Comparison of ENCODE assay signal across 21 cellular contexts in the genomic region with DNA sequence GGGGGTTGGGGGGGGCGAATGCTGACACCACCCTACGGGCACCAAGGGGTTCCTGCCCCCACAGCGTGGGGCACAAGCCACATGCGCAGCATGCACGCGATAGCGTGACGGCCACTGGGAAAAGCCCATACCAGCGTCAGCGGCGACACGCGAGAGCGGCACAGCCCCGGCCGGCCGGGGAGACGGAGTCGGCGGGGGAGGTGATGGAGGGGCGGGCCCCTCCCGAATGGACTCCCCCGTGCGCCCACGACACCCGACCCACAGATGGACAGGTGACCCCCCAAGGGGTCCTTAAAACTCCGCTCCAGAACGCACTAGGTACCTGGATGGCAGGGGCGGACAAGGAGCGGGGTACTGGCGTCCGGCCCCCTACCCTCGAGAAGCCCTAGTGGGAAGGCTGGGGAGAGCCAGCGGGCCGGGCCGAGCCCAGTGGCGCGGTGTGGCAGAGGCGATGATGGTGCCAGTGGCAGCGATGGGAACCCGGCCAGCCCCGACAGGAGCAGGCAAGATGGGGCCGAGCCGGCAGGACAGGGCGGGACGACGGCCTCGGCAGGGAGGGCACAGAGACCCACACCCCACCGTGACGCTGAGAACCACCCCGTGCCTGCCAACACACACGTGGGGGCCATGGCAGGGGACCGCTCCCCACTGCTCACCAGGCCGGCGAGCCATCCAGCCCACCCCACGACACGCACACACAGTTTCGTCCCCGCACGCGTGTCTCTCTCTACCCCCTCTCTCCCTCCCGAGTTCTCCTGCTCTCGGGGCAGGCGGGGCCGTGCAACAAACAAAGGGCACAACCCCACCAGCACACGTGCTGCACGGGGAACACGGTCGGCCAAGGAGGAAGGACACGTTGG.
A peak's percentile ranks its signal among the peaks of the same experiment; 100 is the strongest.
DNase-seq lines count a peak whose midpoint lies in the region; ATAC-seq and TF ChIP-seq lines count a peak whose summit lies in the region.
"Had no signal": no experiment of that assay in that cellular context is flagged by ENCODE, and none has a peak within 500 bp of the region (broad histone marks: within the 10 kb centered on the region; RNA-seq: fewer than 3 reads in every experiment).

No MANE protein-coding gene starts in this region.

- BruUV-seq in PC-9 (replicated peaks; lab: Mats Ljungman, UMichigan) = no TSS peak

- H3K36me3 ChIP-seq in esophagus muscularis mucosa = no peaks in the 10 kb centered on the region
- H3K36me3 ChIP-seq in upper lobe of right lung = no peaks in the 10 kb centered on the region
- H3K36me3 ChIP-seq in PC-9 (ENCODE audit: low read depth) = no peaks in the 10 kb centered on the region
- H3K36me3 ChIP-seq: MG63 had no signal

- H3K27ac ChIP-seq in right cardiac atrium (ENCODE audit: low read length) = no peak overlapping the region
- H3K27ac ChIP-seq in esophagus muscularis mucosa (replicated peaks in 1 of 4) = no peak overlapping the region
- H3K27ac ChIP-seq in upper lobe of right lung = no peak overlapping the region
- no peak overlapping the region for H3K27ac ChIP-seq in PC-9
- H3K27ac ChIP-seq: HL-60 had no signal

- CTCF ChIA-PET in PC-9 (lab: Charles Lee) = no interaction called here

- H3F3A ChIP-seq in PC-9 (ENCODE audit: insufficient read depth, low read depth) = no peaks in the 10 kb centered on the region

- H3K9me2 ChIP-seq in PC-9 (ENCODE audit: insufficient read depth) = no peaks in the 10 kb centered on the region

- H3K9me3 ChIP-seq in right cardiac atrium (ENCODE audit: control insufficient read depth, low read length) (no peaks in the 10 kb centered on the region), esophagus muscularis mucosa (peaks cover 0 to 38% (median 21%) of the 10 kb centered on the region in 4 donors), upper lobe of right lung (no peaks in the 10 kb centered on the region), PC-9 (ENCODE audit: insufficient read depth, low read depth) (no peaks in the 10 kb centered on the region)
- H3K9me3 ChIP-seq: MG63 had no signal

- 74% methylated on average over 70 of the region's 70 CpGs for WGBS in right cardiac atrium
- 69% methylated on average over 70 of the region's 70 CpGs for WGBS in esophagus muscularis mucosa

- no peaks in the 10 kb centered on the region for H3K79me2 ChIP-seq in PC-9 (ENCODE audit: low read depth)

- TF ChIP-seq POLR2A in esophagus muscularis mucosa (IDR thresholded peaks at IDR 0.05; ENCODE audit: low read depth) = no peak

- intact Hi-C loops in right cardiac atrium (cut with DNase I) = no loop called here
- intact Hi-C loops in cardiac septum (cut with DNase I) = no loop called here
- intact Hi-C loops in esophagus muscularis mucosa (cut with DNase I) = no loop called here
- intact Hi-C loops in upper lobe of right lung (cut with DNase I) = no loop called here
- intact Hi-C loops in PC-9 (cut with micrococcal nuclease; ENCODE audit: unreplicated experiment) = no loop called here

- ATAC-seq in right cardiac atrium (peak; percentile 29 to 37), omental fat pad (ENCODE audit: low FRiP score) (peak; percentile 42), upper lobe of right lung (peak; percentile 45), GM18517 (IDR thresholded peaks at IDR 0.05; ENCODE audit: unreplicated experiment) (no peak), HG03354 (IDR thresholded peaks at IDR 0.05; ENCODE audit: poor library complexity, severe bottlenecking, unreplicated experiment) (no peak)
- ATAC-seq: GM23338, HepG2, K562 had no signal

- TF ChIP-seq EP300 in esophagus muscularis mucosa (IDR thresholded peaks at IDR 0.05) = no peak

- H3K4me1 ChIP-seq in right cardiac atrium (ENCODE audit: control insufficient read depth, insufficient read depth, low read length) = no peaks in the 10 kb centered on the region
- no peaks in the 10 kb centered on the region for H3K4me1 ChIP-seq in esophagus muscularis mucosa
- no peaks in the 10 kb centered on the region for H3K4me1 ChIP-seq in upper lobe of right lung
- H3K4me1 ChIP-seq in PC-9 (replicated peaks; ENCODE audit: insufficient read depth) = no peaks in the 10 kb centered on the region

- H3K4me2 ChIP-seq in PC-9 = no peak overlapping the region
- H3K4me2 ChIP-seq: GM23338 had no signal

- H3K4me3 ChIP-seq in right cardiac atrium (ENCODE audit: low read length) = no peak overlapping the region
- H3K4me3 ChIP-seq in esophagus muscularis mucosa = no peak overlapping the region
- no peak overlapping the region for H3K4me3 ChIP-seq in upper lobe of right lung
- H3K4me3 ChIP-seq in PC-9 = no peak overlapping the region
- H3K4me3 ChIP-seq: GM23338, K562, MG63 had no signal

- TF ChIP-seq CTCF in esophagus muscularis mucosa (IDR thresholded peaks at IDR 0.05) = no peak
- no peak for TF ChIP-seq CTCF in omental fat pad (IDR thresholded peaks at IDR 0.05)
- no peak for TF ChIP-seq CTCF in upper lobe of right lung (IDR thresholded peaks at IDR 0.05)
- no peak for TF ChIP-seq CTCF in PC-9 (conservative IDR thresholded peaks at IDR 0.05)

- H3K27me3 ChIP-seq in right cardiac atrium (ENCODE audit: control insufficient read depth, insufficient read depth) (no peaks in the 10 kb centered on the region), esophagus muscularis mucosa (peaks cover 0 to 10% (median 0%) of the 10 kb centered on the region in 4 donors), upper lobe of right lung (no peaks in the 10 kb centered on the region), PC-9 (ENCODE audit: insufficient read depth, low read depth) (no peaks in the 10 kb centered on the region)
- H3K27me3 ChIP-seq: MG63 had no signal

- POLR2A ChIA-PET in PC-9 (lab: Charles Lee; ENCODE audit: unreplicated experiment) = no interaction called here

- no peak overlapping the region for H2AFZ ChIP-seq in PC-9
- H2AFZ ChIP-seq: GM23338 had no signal

- DNase-seq in right cardiac atrium (no peak), cardiac septum (ENCODE audit: low spot score) (no peak), esophagus muscularis mucosa (ENCODE audit: extremely low spot score) (peak; percentile 89), omental fat pad (ENCODE audit: low spot score) (no peak), upper lobe of right lung (no peak), PC-9 (no peak)
- DNase-seq: DMS79, HCEC 1CT, MG63, NCI-H1417, NCI-H1694 treated with DMSO at 0.1 percent for 48 hours, NCI-H2081 treated with DMSO at 0.1 percent for 48 hours, NCI-H446, NCI-H526, Right ventricle myocardium superior had no signal

- H4K20me1 ChIP-seq in PC-9 (ENCODE audit: insufficient read depth) = no peaks in the 10 kb centered on the region

Comparison
In these comparisons a context has a peak if more than half of its experiments do, and no peak if none do; other contexts are left out.
1. ATAC-seq: peak in right cardiac atrium (2 of 2), omental fat pad (single experiment) and upper lobe of right lung (single experiment); none in GM18517 (single experiment) and HG03354 (single experiment).